ENCODE assay signal across 13 cellular contexts in the genomic region with DNA sequence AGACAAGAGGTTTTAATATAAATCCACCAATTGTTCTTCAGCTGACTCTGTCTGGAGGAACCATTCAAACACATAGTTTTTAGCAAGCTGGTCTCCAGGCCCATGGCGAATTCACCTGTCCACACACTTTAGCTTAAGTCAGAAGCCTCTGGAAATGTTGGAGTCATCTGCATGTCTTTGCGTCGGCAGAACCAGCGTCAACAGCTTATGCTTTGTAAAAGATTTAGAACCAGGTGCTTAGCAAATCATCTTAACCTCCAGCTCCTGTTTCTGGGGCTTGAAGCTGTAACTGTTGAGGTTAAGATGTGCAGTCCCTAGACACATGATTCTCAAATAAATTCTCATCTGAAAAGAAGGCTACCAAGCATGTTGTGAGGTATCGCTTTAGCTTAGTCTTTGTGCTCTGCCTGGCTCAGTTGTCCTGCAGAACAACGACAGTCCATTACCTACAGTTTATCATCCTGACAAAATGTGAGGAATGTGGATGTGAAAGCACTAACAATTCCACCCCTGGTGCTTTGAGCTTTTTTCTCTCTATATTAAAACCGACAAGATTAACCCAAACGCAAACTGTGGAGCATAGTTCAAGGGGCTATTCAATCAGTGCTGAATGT. TPM values are rescaled to one million over a fixed set of nuclear protein-coding genes. Genes with fewer than 3 reads are reported as not detected.
DNase-seq lines count a peak whose midpoint lies in the region; ATAC-seq, FAIRE-seq and TF ChIP-seq lines count a peak whose summit lies in the region.
"Had no signal": no experiment of that assay in that cellular context is flagged by ENCODE, and none has a peak within 500 bp of the region (broad histone marks: within the 10 kb centered on the region; RNA-seq: fewer than 3 reads in every experiment).

No MANE protein-coding gene starts in this region.

- H3K27me3 ChIP-seq in BLaER1 (no peaks in the 10 kb centered on the region), neural progenitor cell (no peaks in the 10 kb centered on the region)

- FAIRE-seq in urothelium cell line (lab: Jason Lieb, UNC): no peak
- FAIRE-seq: small intestine had no signal

- no peak for TF ChIP-seq CTCF in WI38 (IDR thresholded peaks at IDR 0.05; ENCODE audit: low read depth, low read length)
- no peak for TF ChIP-seq CTCF in neural progenitor cell (IDR thresholded peaks at IDR 0.05)

- peaks cover 94% of the 10 kb centered on the region for H4K20me1 ChIP-seq in BLaER1
- H4K20me1 ChIP-seq in neural progenitor cell (ENCODE audit: low read depth): peaks cover 89% of the 10 kb centered on the region

- peaks cover 53% of the 10 kb centered on the region for H3K4me1 Mint-ChIP-seq in neural progenitor cell

- H3K9ac ChIP-seq in BLaER1 (peak overlapping the region; percentile 95), neural progenitor cell (no peak overlapping the region)

- peak; percentile 49 for DNase-seq in fibroblast of peridontal ligament (ENCODE audit: extremely low read depth)
- peak; percentile 55 for DNase-seq in neural progenitor cell (ENCODE audit: low spot score)
- no peak for DNase-seq in urothelium cell line (ENCODE audit: low spot score)
- no peak for DNase-seq in posterior cingulate gyrus
- no peak for DNase-seq in pons (ENCODE audit: low spot score)
- DNase-seq: activated T-cell treated with anti-CD3 and anti-CD28 coated beads, Interleukin-2, amount 50 U/mL, for 24 hours; NCI-H1092 had no signal

- peak overlapping the region; percentile 99 for H3K4me3 Mint-ChIP-seq in neural progenitor cell
- H3K4me3 Mint-ChIP-seq: activated T-cell treated with anti-CD3 and anti-CD28 coated beads, Interleukin-2, amount 50 U/mL, for 24 hours; central memory CD8-positive, alpha-beta T cell had no signal

- H3K27ac ChIP-seq in BLaER1 (no peak overlapping the region), neural progenitor cell (peak overlapping the region; percentile 86)

- intact Hi-C loops in posterior cingulate gyrus (cut with DNase I): loop anchor here (5.0 kb wide), 2 partner anchors 449 to 1119 kb away; no protein-coding TSS in a partner anchor

- peaks cover 21% of the 10 kb centered on the region for H3K36me3 Mint-ChIP-seq in neural progenitor cell

- no peak for ATAC-seq in GM19023 (IDR thresholded peaks at IDR 0.05; ENCODE audit: unreplicated experiment)
- ATAC-seq: HCT116 had no signal

- H3K4me1 ChIP-seq in BLaER1 (peaks cover 59% of the 10 kb centered on the region), neural progenitor cell (peaks cover 57% of the 10 kb centered on the region)

- H3K27ac Mint-ChIP-seq in neural progenitor cell: peak overlapping the region; percentile 97
- H3K27ac Mint-ChIP-seq: activated T-cell treated with anti-CD3 and anti-CD28 coated beads, Interleukin-2, amount 50 U/mL, for 24 hours had no signal

- peaks cover 97% of the 10 kb centered on the region for H3K79me2 ChIP-seq in neural progenitor cell (ENCODE audit: low read depth)

- no peaks in the 10 kb centered on the region for H3K9me3 ChIP-seq in BLaER1
- H3K9me3 ChIP-seq in neural progenitor cell (ENCODE audit: low read depth): no peaks in the 10 kb centered on the region

- H3K27me3 Mint-ChIP-seq in neural progenitor cell (ENCODE audit: insufficient read depth, low read depth): peaks cover 4% of the 10 kb centered on the region

- H3K36me3 ChIP-seq in BLaER1 (peaks cover 64% of the 10 kb centered on the region), neural progenitor cell (peaks cover 9% of the 10 kb centered on the region)

- H3K4me2 ChIP-seq in BLaER1 (peak overlapping the region; percentile 95), neural progenitor cell (peak overlapping the region; percentile 78)

- H3K9me3 Mint-ChIP-seq in neural progenitor cell: no peaks in the 10 kb centered on the region
- H3K9me3 Mint-ChIP-seq: activated T-cell treated with anti-CD3 and anti-CD28 coated beads, Interleukin-2, amount 50 U/mL, for 24 hours; central memory CD8-positive, alpha-beta T cell had no signal

- no peak overlapping the region for H2AFZ ChIP-seq in neural progenitor cell (replicated peaks)

- H3F3A ChIP-seq in neural progenitor cell (ENCODE audit: low read depth): peaks cover 49% of the 10 kb centered on the region

- H3K4me3 ChIP-seq in BLaER1 (peak overlapping the region; percentile 94), WI38 (ENCODE audit: low read depth, low read length) (peak overlapping the region; percentile 84), neural progenitor cell (peak overlapping the region; percentile 71)

RNA-seq across cellular contexts. Expression of a gene that starts 4.4 kb away (rescaled TPM):
- total RNA-seq in neural progenitor cell (ENCODE audit: low replicate concordance): 88.7 and 101 TPM in 2 replicates

RNA-seq across cellular contexts. Expression of a gene that starts 36.9 kb away (rescaled TPM):
- 371 and 467 TPM in 2 replicates for total RNA-seq in neural progenitor cell (ENCODE audit: low replicate concordance)

Comparison
In these comparisons a context has a peak if more than half of its experiments do, and no peak if none do; other contexts are left out.
1. DNase-seq: peak in fibroblast of peridontal ligament (single experiment) and neural progenitor cell (single experiment); none in urothelium cell line (single experiment), posterior cingulate gyrus (0 of 10) and pons (single experiment).
2. Peak in every context shown above with its lines, with median percentiles within 50 percentile points of each other: H3K4me3 ChIP-seq.